In the genomic region with DNA sequence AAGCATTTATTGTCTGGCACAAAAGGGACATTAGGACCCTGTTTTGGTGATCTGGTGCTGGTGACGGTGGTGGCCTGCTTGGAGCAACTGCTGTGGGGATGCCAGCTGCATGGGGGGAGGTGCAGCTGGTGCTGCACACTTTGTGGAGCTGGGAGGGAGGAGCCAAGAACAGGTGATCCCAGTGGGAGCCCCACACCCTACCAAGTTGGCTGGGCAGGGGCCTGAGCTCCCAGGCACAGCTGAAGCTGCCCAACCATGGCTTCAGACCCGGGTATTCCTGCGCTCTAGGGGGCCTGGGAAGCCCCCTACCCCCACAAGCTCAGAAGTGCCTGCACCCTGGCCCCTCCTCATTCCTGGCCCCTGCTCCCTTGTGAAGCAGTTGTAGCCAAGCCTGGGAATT, we compare ENCODE assay signal across 19 cellular contexts.
DNase-seq lines count a peak whose midpoint lies in the region; ATAC-seq and TF ChIP-seq lines count a peak whose summit lies in the region.
"Had no signal": no experiment of that assay in that cellular context is flagged by ENCODE, and none has a peak within 500 bp of the region (broad histone marks: within the 10 kb centered on the region; RNA-seq: fewer than 3 reads in every experiment).

No MANE protein-coding gene starts in this region.

- H3K27me3 ChIP-seq in neuronal stem cell (ENCODE audit: control insufficient read depth in 3 of 3, insufficient read depth in 3 of 3, low read depth in 1 of 3, low read length in 3 of 3), result no peaks in the 10 kb centered on the region
- no peaks in the 10 kb centered on the region for H3K27me3 ChIP-seq in spleen (replicated peaks in 1 of 7)
- H3K27me3 ChIP-seq: BLaER1 had no signal

- no peak overlapping the region for H3K4me3 Mint-ChIP-seq in type B pancreatic cell
- H3K4me3 Mint-ChIP-seq: CD14-positive monocyte; CD4-positive, alpha-beta memory T cell; HFFc6 had no signal

- no peak overlapping the region for H3K4ac ChIP-seq in neuronal stem cell (ENCODE audit: low read length)

- DNase-seq in left cardiac atrium (peak; percentile 16), left ventricle myocardium superior (no peak), neuronal stem cell (ENCODE audit: low spot score) (no peak), spleen (peak; percentile 41), type B pancreatic cell (ENCODE audit: extremely low spot score, unreplicated experiment) (no peak), NCI-H2196 (lab: John Stamatoyannopoulos, UW; ENCODE audit: unreplicated experiment) (no peak)
- DNase-seq: 8988T; CD4-positive, alpha-beta memory T cell; DMS153; DMS79; GDM1; GOT3; H7; HFFc6 had no signal

- H2BK120ac ChIP-seq in neuronal stem cell (ENCODE audit: low read depth, low read length), result no peak overlapping the region

- peaks cover 0 to 3% of the 10 kb centered on the region in 2 donors for H3K4me1 ChIP-seq in neuronal stem cell (ENCODE audit: control insufficient read depth in 2 of 2, insufficient read depth in 1 of 2, low read depth in 1 of 2, low read length in 2 of 2)
- no peaks in the 10 kb centered on the region for H3K4me1 ChIP-seq in spleen
- H3K4me1 ChIP-seq: BLaER1 had no signal

- no peaks in the 10 kb centered on the region for H3K36me3 ChIP-seq in neuronal stem cell (replicated peaks in 1 of 2; ENCODE audit: control insufficient read depth in 2 of 2, insufficient read depth in 2 of 2, low read length in 2 of 2)
- H3K36me3 ChIP-seq in spleen, result no peaks in the 10 kb centered on the region
- H3K36me3 ChIP-seq: BLaER1 had no signal

- H3K4me3 ChIP-seq in neuronal stem cell (ENCODE audit: low read length in 2 of 2) (peak overlapping the region in 1 of 2 donors; percentile 50), spleen (no peak overlapping the region)
- H3K4me3 ChIP-seq: BLaER1 had no signal

- no peaks in the 10 kb centered on the region for H3K36me3 Mint-ChIP-seq in type B pancreatic cell
- H3K36me3 Mint-ChIP-seq: CD14-positive monocyte; CD4-positive, alpha-beta memory T cell had no signal

- no peak for TF ChIP-seq POLR2A in spleen (IDR thresholded peaks at IDR 0.05)

- H4K91ac ChIP-seq in neuronal stem cell (ENCODE audit: low read depth, low read length, poor library complexity), result no peak overlapping the region

- WGBS in neuronal stem cell (ENCODE audit: extremely low coverage in 2 of 2, insufficient read length in 2 of 2, insufficient replicate concordance in 1 of 2), 2 donors, result no CpG with 5 or more reads among the region's 3 CpGs
- 67 to 91% (median 72%) methylated on average over 2 to 3 of the region's 3 CpGs for WGBS in spleen, 5 donors

- no peak for TF ChIP-seq CTCF in spleen (IDR thresholded peaks at IDR 0.05 in 8 of 11, conservative IDR thresholded peaks at IDR 0.05 in 3 of 11)
- TF ChIP-seq CTCF in type B pancreatic cell (conservative IDR thresholded peaks at IDR 0.05), result no peak

- intact Hi-C loops in left cardiac atrium (cut with DNase I), result no loop called here
- intact Hi-C loops in left ventricle myocardium superior (cut with micrococcal nuclease), result no loop called here
- intact Hi-C loops in spleen (cut with DNase I; ENCODE audit: low total_unique reads), result no loop called here

- ATAC-seq in left cardiac atrium (no peak), left ventricle myocardium superior (no peak), HG03039 (IDR thresholded peaks at IDR 0.05; ENCODE audit: unreplicated experiment) (no peak)
- ATAC-seq: HCT116, HepG2 had no signal

- H3K79me1 ChIP-seq in neuronal stem cell (ENCODE audit: low read depth, low read length), result no peaks in the 10 kb centered on the region

- no peak overlapping the region for H4K8ac ChIP-seq in neuronal stem cell (ENCODE audit: low read depth, low read length)

- no peak overlapping the region for H2BK12ac ChIP-seq in neuronal stem cell (ENCODE audit: low read length)

- H2AFZ ChIP-seq in neuronal stem cell (ENCODE audit: low read length), result no peak overlapping the region

- peak overlapping the region; percentile 73 for H3K23ac ChIP-seq in neuronal stem cell (ENCODE audit: low read depth, low read length, poor library complexity)

- no peak overlapping the region for H3K27ac Mint-ChIP-seq in type B pancreatic cell
- H3K27ac Mint-ChIP-seq: CD14-positive monocyte; CD4-positive, alpha-beta memory T cell; HFFc6 had no signal

- H3K27ac ChIP-seq in neuronal stem cell (replicated peaks; ENCODE audit: low read length) (no peak overlapping the region), spleen (no peak overlapping the region)
- H3K27ac ChIP-seq: BLaER1 had no signal

- no peaks in the 10 kb centered on the region for H3K4me1 Mint-ChIP-seq in type B pancreatic cell (ENCODE audit: unreplicated experiment)
- H3K4me1 Mint-ChIP-seq: CD14-positive monocyte; CD4-positive, alpha-beta memory T cell had no signal

- peak overlapping the region; percentile 58 for H2BK15ac ChIP-seq in neuronal stem cell (ENCODE audit: low read length)

- H2BK5ac ChIP-seq in neuronal stem cell (ENCODE audit: low read length), result no peak overlapping the region

- no peaks in the 10 kb centered on the region for H3K9me3 Mint-ChIP-seq in type B pancreatic cell

- peak overlapping the region; percentile 47 for H3K14ac ChIP-seq in neuronal stem cell (ENCODE audit: low read length)

- H2AK5ac ChIP-seq in neuronal stem cell (ENCODE audit: low read depth, low read length), result no peak overlapping the region

- H3K4me2 ChIP-seq in neuronal stem cell (ENCODE audit: insufficient read depth, low read length, poor library complexity, severe bottlenecking), result no peak overlapping the region
- H3K4me2 ChIP-seq: BLaER1 had no signal

- no peak overlapping the region for H3K9ac ChIP-seq in neuronal stem cell (ENCODE audit: low read depth, low read length, poor library complexity)
- H3K9ac ChIP-seq: BLaER1 had no signal

- no peaks in the 10 kb centered on the region for H3K9me3 ChIP-seq in neuronal stem cell (replicated peaks in 1 of 2; ENCODE audit: control insufficient read depth in 2 of 2, insufficient read depth in 1 of 2, low read depth in 1 of 2, low read length in 2 of 2)
- peaks cover 0 to 47% (median 24%) of the 10 kb centered on the region in 8 donors for H3K9me3 ChIP-seq in spleen

- peak overlapping the region; percentile 83 for H3K18ac ChIP-seq in neuronal stem cell (ENCODE audit: low read length)

- peaks cover 4% of the 10 kb centered on the region for H3K27me3 Mint-ChIP-seq in type B pancreatic cell
- H3K27me3 Mint-ChIP-seq: CD4-positive, alpha-beta memory T cell had no signal

Comparison
In these comparisons a context has a peak if more than half of its experiments do, and no peak if none do; other contexts are left out.
1. DNase-seq: peak in left cardiac atrium (single experiment) and spleen (single experiment); none in left ventricle myocardium superior (single experiment), neuronal stem cell (single experiment), type B pancreatic cell (single experiment) and NCI-H2196 (single experiment).